8 cellular contexts compared by ENCODE assay signal in genomic region chr11:64229959-64230208, GRCh38. TPM values are rescaled to one million over a fixed set of nuclear protein-coding genes. Genes with fewer than 3 reads are reported as not detected.
A peak's percentile ranks its signal among the peaks of the same experiment; 100 is the strongest.
DNase-seq lines count a peak whose midpoint lies in the region; ATAC-seq lines count a peak whose summit lies in the region.

No MANE protein-coding gene starts in this region.

- peak overlapping the region; percentile 85 for H3K4me3 Mint-ChIP-seq in activated CD4-positive, alpha-beta memory T cell treated with anti-CD3 and anti-CD28 coated beads, Interleukin-2, amount 10 ng/mL, durations not matched to agents 7 days and 5 days

- peak overlapping the region; percentile 87 to 94 (median 90) for H3K9ac ChIP-seq in skeletal muscle tissue (ENCODE audit: low read depth in 1 of 3, low read length in 3 of 3)

- intact Hi-C loops in right cardiac atrium (cut with DNase I): no loop called here

- H3K4me3 ChIP-seq in H7 (ENCODE audit: insufficient read depth, low read depth, low read length) (peak overlapping the region; percentile 80), right cardiac atrium (ENCODE audit: low read length) (peak overlapping the region; percentile 48), skeletal muscle tissue (ENCODE audit: low read length in 3 of 3) (peak overlapping the region; percentile 74 to 87 (median 80))

- WGBS in right cardiac atrium: 11% methylated on average over 7 of the region's 7 CpGs

- H3K36me3 ChIP-seq in H7 (replicated peaks; ENCODE audit: control insufficient read depth, insufficient read depth, low read length) (no peaks in the 10 kb centered on the region), skeletal muscle tissue (ENCODE audit: control insufficient read depth in 3 of 3, insufficient read depth in 3 of 3, low read length in 3 of 3) (peaks cover 0 to 2% (median 1%) of the 10 kb centered on the region in 3 donors)

- H3K27me3 ChIP-seq in H7 (ENCODE audit: control insufficient read depth, insufficient read depth, low read length) (peaks cover 10% of the 10 kb centered on the region; the same call in 1 of the 2 replicates), right cardiac atrium (ENCODE audit: control insufficient read depth, insufficient read depth) (no peaks in the 10 kb centered on the region), skeletal muscle tissue (ENCODE audit: control insufficient read depth in 3 of 3, insufficient read depth in 3 of 3, low read length in 3 of 3) (no peaks in the 10 kb centered on the region)

- CTCF ChIA-PET in activated CD4-positive, alpha-beta memory T cell treated with anti-CD3 and anti-CD28 coated beads, Interleukin-2, amount 10 ng/mL, durations not matched to agents 7 days and 5 days (lab: Charles Lee): interaction anchor here (2.2 to 5.1 kb wide), 2 partner anchors 24 to 74 kb away, joined by 9 to 40 read pairs; partner anchors contain the start of gene FERMT3

- no peak for ATAC-seq in right cardiac atrium
- no peak for ATAC-seq in GM19455 (IDR thresholded peaks at IDR 0.05; ENCODE audit: unreplicated experiment)
- ATAC-seq in GM18502 (IDR thresholded peaks at IDR 0.05; ENCODE audit: poor library complexity, unreplicated experiment): no peak

- H3K27ac ChIP-seq in right cardiac atrium (ENCODE audit: low read length) (peak overlapping the region; percentile 92), skeletal muscle tissue (ENCODE audit: low read depth, low read length) (peak overlapping the region; percentile 92)

- H3K27ac Mint-ChIP-seq in activated CD4-positive, alpha-beta memory T cell treated with anti-CD3 and anti-CD28 coated beads, Interleukin-2, amount 10 ng/mL, durations not matched to agents 7 days and 5 days: peak overlapping the region; percentile 81

- H3K9me3 Mint-ChIP-seq in activated CD4-positive, alpha-beta memory T cell treated with anti-CD3 and anti-CD28 coated beads, Interleukin-2, amount 10 ng/mL, durations not matched to agents 7 days and 5 days: no peaks in the 10 kb centered on the region

- POLR2A ChIA-PET in activated CD4-positive, alpha-beta memory T cell treated with anti-CD3 and anti-CD28 coated beads, Interleukin-2, amount 10 ng/mL, durations not matched to agents 7 days and 5 days (lab: Charles Lee): interaction anchor here (1.0 to 6.7 kb wide), 7 partner anchors 14 to 88 kb away, joined by 3 to 49 read pairs (median 4); partner anchors contain the start of genes FERMT3, FKBP2, PRDX5 and STIP1

- DNase-seq in H7: no peak
- no peak for DNase-seq in activated CD4-positive, alpha-beta memory T cell treated with anti-CD3 and anti-CD28 coated beads, Interleukin-2, amount 10 ng/mL, durations not matched to agents 7 days and 5 days
- DNase-seq in right cardiac atrium: no peak
- DNase-seq in activated CD8-positive, alpha-beta memory T cell treated with anti-CD3 and anti-CD28 coated beads, Interleukin-2, amount 50 U/mL, for 4 hours: no peak
- no peak for DNase-seq in NCI-H82 (lab: John Stamatoyannopoulos, UW)

- peaks cover 51% of the 10 kb centered on the region for H3K4me1 Mint-ChIP-seq in activated CD4-positive, alpha-beta memory T cell treated with anti-CD3 and anti-CD28 coated beads, Interleukin-2, amount 10 ng/mL, durations not matched to agents 7 days and 5 days

- H3K4me1 ChIP-seq in right cardiac atrium (ENCODE audit: control insufficient read depth, insufficient read depth, low read length) (peaks cover 5% of the 10 kb centered on the region), skeletal muscle tissue (ENCODE audit: control insufficient read depth in 3 of 3, insufficient read depth in 3 of 3, low read length in 3 of 3) (peaks cover 45 to 53% (median 46%) of the 10 kb centered on the region in 3 donors)

- no peaks in the 10 kb centered on the region for H3K9me3 ChIP-seq in right cardiac atrium (ENCODE audit: control insufficient read depth, low read length)
- H3K9me3 ChIP-seq in skeletal muscle tissue (ENCODE audit: control insufficient read depth in 3 of 3, low read length in 3 of 3): no peaks in the 10 kb centered on the region

- peaks cover 18% of the 10 kb centered on the region for H3K36me3 Mint-ChIP-seq in activated CD4-positive, alpha-beta memory T cell treated with anti-CD3 and anti-CD28 coated beads, Interleukin-2, amount 10 ng/mL, durations not matched to agents 7 days and 5 days (ENCODE audit: low read depth)

- H3K27me3 Mint-ChIP-seq in activated CD4-positive, alpha-beta memory T cell treated with anti-CD3 and anti-CD28 coated beads, Interleukin-2, amount 10 ng/mL, durations not matched to agents 7 days and 5 days: no peaks in the 10 kb centered on the region

RNA-seq across cellular contexts. Expression of gene DNAJC4, which starts 0.5 kb away (rescaled TPM):
- 12.0 and 18.0 TPM in 2 replicates for total RNA-seq in H7 (2014; rRNA removed; shearing (Covaris generic))
- 10 to 100 TPM; 40.8 to 42.0 TPM for total RNA-seq in activated CD4-positive, alpha-beta memory T cell treated with anti-CD3 and anti-CD28 coated beads, Interleukin-2, amount 10 ng/mL, durations not matched to agents 7 days and 5 days
- total RNA-seq in right cardiac atrium (10 to 100 TPM; 46.3 to 61.0 (median 49.5) TPM), skeletal muscle tissue (18.8 TPM)
- 95.7 TPM for polyA plus RNA-seq in right cardiac atrium

RNA-seq across cellular contexts. Expression of gene NUDT22, which starts 3.8 kb away (rescaled TPM):
- total RNA-seq in H7 (2014; rRNA removed; shearing (Covaris generic)): 73.3 and 75.9 TPM in 2 replicates
- 10 to 100 TPM; 84.8 to 90.6 TPM for total RNA-seq in activated CD4-positive, alpha-beta memory T cell treated with anti-CD3 and anti-CD28 coated beads, Interleukin-2, amount 10 ng/mL, durations not matched to agents 7 days and 5 days
- total RNA-seq in right cardiac atrium (10 to 100 TPM; 71.7 to 82.1 (median 78.1) TPM), skeletal muscle tissue (17.2 TPM)
- polyA plus RNA-seq in right cardiac atrium: 65.7 TPM

RNA-seq across cellular contexts. Expression of gene TRPT1, which starts 3.9 kb away (rescaled TPM):
- total RNA-seq in H7 (2014; rRNA removed; shearing (Covaris generic)): 75.6 and 76.0 TPM in 2 replicates
- total RNA-seq in activated CD4-positive, alpha-beta memory T cell treated with anti-CD3 and anti-CD28 coated beads, Interleukin-2, amount 10 ng/mL, durations not matched to agents 7 days and 5 days: 10 to 100 TPM; 34.7 to 35.3 TPM
- total RNA-seq in right cardiac atrium: 10 to 100 TPM; 55.3 to 78.1 (median 67.4) TPM
- polyA plus RNA-seq in right cardiac atrium: 95.4 TPM
- total RNA-seq in skeletal muscle tissue: 53.2 TPM

RNA-seq across cellular contexts. Expression of gene VEGFB, which starts 4.5 kb away (rescaled TPM):
- 17.6 and 22.4 TPM in 2 replicates for total RNA-seq in H7 (2014; rRNA removed; shearing (Covaris generic))
- total RNA-seq in activated CD4-positive, alpha-beta memory T cell treated with anti-CD3 and anti-CD28 coated beads, Interleukin-2, amount 10 ng/mL, durations not matched to agents 7 days and 5 days: 10 to 100 TPM; 49.1 to 58.5 TPM
- total RNA-seq in right cardiac atrium: 100 to 1,000 TPM; 290 to 377 (median 344) TPM
- polyA plus RNA-seq in right cardiac atrium: 340 TPM
- total RNA-seq in skeletal muscle tissue: 24.5 TPM

RNA-seq across cellular contexts. Expression of gene FKBP2, which starts 11.0 kb away (rescaled TPM):
- total RNA-seq in H7 (2014; rRNA removed; shearing (Covaris generic)): 62.0 and 63.8 TPM in 2 replicates
- 10 to 100 TPM; 26.4 to 27.9 TPM for total RNA-seq in activated CD4-positive, alpha-beta memory T cell treated with anti-CD3 and anti-CD28 coated beads, Interleukin-2, amount 10 ng/mL, durations not matched to agents 7 days and 5 days
- total RNA-seq in right cardiac atrium (10 to 100 TPM; 33.5 to 70.3 (median 64.4) TPM), skeletal muscle tissue (26.1 TPM)
- polyA plus RNA-seq in right cardiac atrium: 173 TPM
